Comparison of ENCODE assay signal across 8 cellular contexts in genomic region chr19:48812094-48812929, GRCh38. TPM values are rescaled to one million over a fixed set of nuclear protein-coding genes. Genes with fewer than 3 reads are reported as not detected.
A peak's percentile ranks its signal among the peaks of the same experiment; 100 is the strongest.
DNase-seq lines count a peak whose midpoint lies in the region; ATAC-seq and TF ChIP-seq lines count a peak whose summit lies in the region.

No MANE protein-coding gene starts in this region.

- H3K36me3 Mint-ChIP-seq in brain: no peaks in the 10 kb centered on the region

- 7 to 14% methylated on average over 39 of the region's 39 CpGs for WGBS in sigmoid colon, 2 donors

- peak overlapping the region; percentile 98 for H3K4me2 ChIP-seq in BLaER1

- intact Hi-C loops in sigmoid colon (cut with DNase I): loop anchor here (2.0 kb wide), 1 partner anchor 24 kb away; the partner anchor contains the start of gene HSD17B14

- H3K9ac ChIP-seq in BLaER1: peak overlapping the region; percentile 84

- H3K9me3 ChIP-seq in BLaER1: no peaks in the 10 kb centered on the region
- H3K9me3 ChIP-seq in sigmoid colon: no peaks in the 10 kb centered on the region

- TF ChIP-seq CTCF in brain (conservative IDR thresholded peaks at IDR 0.05) (peak in 1 of 2 experiments; percentile 15), sigmoid colon (IDR thresholded peaks at IDR 0.05) (no peak)

- peaks cover 14% of the 10 kb centered on the region; the same call in 1 of the 2 replicates for H4K20me1 ChIP-seq in BLaER1

- H3K27me3 Mint-ChIP-seq in brain: peaks cover 14% of the 10 kb centered on the region

- H3K4me3 ChIP-seq in BLaER1 (peak overlapping the region; percentile 85), iPS-11a (ENCODE audit: low read depth, low read length) (peak overlapping the region; percentile 4), sigmoid colon (peak overlapping the region; percentile 57 to 64 (median 60))

- H3K27ac ChIP-seq in BLaER1: peak overlapping the region; percentile 78
- peak overlapping the region; percentile 89 to 96 (median 90) for H3K27ac ChIP-seq in sigmoid colon

- peak overlapping the region; percentile 48 to 92 (median 84) for H3K27ac Mint-ChIP-seq in brain

- peak overlapping the region; percentile 79 to 97 (median 85) for H3K4me3 Mint-ChIP-seq in brain

- H3K36me3 ChIP-seq in BLaER1: peaks cover 10% of the 10 kb centered on the region
- peaks cover 0 to 6% (median 0%) of the 10 kb centered on the region in 4 donors for H3K36me3 ChIP-seq in sigmoid colon

- H3K27me3 ChIP-seq in BLaER1 (no peaks in the 10 kb centered on the region), sigmoid colon (no peaks in the 10 kb centered on the region)

- peaks cover 46% of the 10 kb centered on the region for H3K4me1 Mint-ChIP-seq in brain

- peak; percentile 69 to 79 for TF ChIP-seq POLR2A in sigmoid colon (IDR thresholded peaks at IDR 0.05)

- H3K4me1 ChIP-seq in BLaER1: peaks cover 82% of the 10 kb centered on the region
- peaks cover 0 to 23% (median 21%) of the 10 kb centered on the region in 4 donors for H3K4me1 ChIP-seq in sigmoid colon

- no peaks in the 10 kb centered on the region for H3K9me3 Mint-ChIP-seq in brain

- DNase-seq in NCI-H1105 (lab: John Stamatoyannopoulos, UW) (peak; percentile 96), T-helper 9 cell (peak; percentile 25), sigmoid colon (peak; percentile 98), H4 (ENCODE audit: low spot score) (no peak)

- peak in 3 of 4 donors; percentile 33 to 80 (median 55) for TF ChIP-seq EP300 in sigmoid colon (IDR thresholded peaks at IDR 0.05)

- ATAC-seq in GM21381 (IDR thresholded peaks at IDR 0.05; ENCODE audit: unreplicated experiment): peak; percentile 50

RNA-seq across cellular contexts. Expression of gene BCAT2, which starts 1.5 kb away (rescaled TPM):
- polyA plus RNA-seq in brain (ENCODE audit: insufficient read depth, low read depth, low replicate concordance): 64.9 TPM
- 10 to 100 TPM; 29.8 to 46.7 (median 32.9) TPM for total RNA-seq in sigmoid colon
- 10 to 100 TPM; 52.7 to 61.0 (median 54.1) TPM for polyA plus RNA-seq in sigmoid colon
- total RNA-seq in H4 (2014; rRNA removed; shearing (Covaris generic)): 45.4 and 47.3 TPM in 2 replicates

RNA-seq across cellular contexts. Expression of gene HSD17B14, which starts 24.0 kb away (rescaled TPM):
- polyA plus RNA-seq in brain (ENCODE audit: insufficient read depth, low read depth, low replicate concordance) (44.7 TPM), sigmoid colon (10 to 100 TPM in 1 of 3 donors, 1 to 10 TPM in 2; 4.3 to 21.0 (median 4.9) TPM)
- total RNA-seq in sigmoid colon: 10 to 100 TPM; 14.1 to 20.1 (median 18.3) TPM
- not detected in 2 replicates for total RNA-seq in H4 (2014; rRNA removed; shearing (Covaris generic))

RNA-seq across cellular contexts. Expression of gene PLEKHA4, which starts 56.1 kb away (rescaled TPM):
- polyA plus RNA-seq in brain (ENCODE audit: insufficient read depth, low read depth, low replicate concordance): 3.4 TPM
- 10 to 100 TPM; 13.8 to 44.7 (median 19.5) TPM for total RNA-seq in sigmoid colon
- 10 to 100 TPM; 18.0 to 28.2 (median 21.2) TPM for polyA plus RNA-seq in sigmoid colon
- 2.9 and 5.4 TPM in 2 replicates for total RNA-seq in H4 (2014; rRNA removed; shearing (Covaris generic))

RNA-seq across cellular contexts. Expression of gene FGF21, which starts 57.0 kb away (rescaled TPM):
- 3.6 TPM for polyA plus RNA-seq in brain (ENCODE audit: insufficient read depth, low read depth, low replicate concordance)
- total RNA-seq in sigmoid colon: not detected
- not detected for polyA plus RNA-seq in sigmoid colon
- not detected in 2 replicates for total RNA-seq in H4 (2014; rRNA removed; shearing (Covaris generic))

RNA-seq across cellular contexts. Expression of gene FUT1, which starts 59.9 kb away (rescaled TPM):
- polyA plus RNA-seq in brain (ENCODE audit: insufficient read depth, low read depth, low replicate concordance) (7.9 TPM), sigmoid colon (under 1 TPM in 2 of 3 donors, not detected in 1; under 0.01 to 0.80 TPM)
- under 1 TPM in 3 of 4 donors, not detected in 1; 0.41 to 0.71 (median 0.49) TPM for total RNA-seq in sigmoid colon
- total RNA-seq in H4 (2014; rRNA removed; shearing (Covaris generic)): 0.25 TPM in 1 of 2 replicates, not detected in the other

Comparison
In these comparisons a context has a peak if more than half of its experiments do, and no peak if none do; other contexts are left out.
1. H3K4me3 ChIP-seq: peak in every context shown above with its lines; median percentile 85 in BLaER1; 60 in sigmoid colon; 4 in iPS-11a.
2. RNA of gene HSD17B14, which starts 24.0 kb away (total RNA-seq): 14.1 to 20.1 TPM in sigmoid colon; not detected in H4; every median in the first group is over 10 times any median in the second.